In the genomic region with DNA sequence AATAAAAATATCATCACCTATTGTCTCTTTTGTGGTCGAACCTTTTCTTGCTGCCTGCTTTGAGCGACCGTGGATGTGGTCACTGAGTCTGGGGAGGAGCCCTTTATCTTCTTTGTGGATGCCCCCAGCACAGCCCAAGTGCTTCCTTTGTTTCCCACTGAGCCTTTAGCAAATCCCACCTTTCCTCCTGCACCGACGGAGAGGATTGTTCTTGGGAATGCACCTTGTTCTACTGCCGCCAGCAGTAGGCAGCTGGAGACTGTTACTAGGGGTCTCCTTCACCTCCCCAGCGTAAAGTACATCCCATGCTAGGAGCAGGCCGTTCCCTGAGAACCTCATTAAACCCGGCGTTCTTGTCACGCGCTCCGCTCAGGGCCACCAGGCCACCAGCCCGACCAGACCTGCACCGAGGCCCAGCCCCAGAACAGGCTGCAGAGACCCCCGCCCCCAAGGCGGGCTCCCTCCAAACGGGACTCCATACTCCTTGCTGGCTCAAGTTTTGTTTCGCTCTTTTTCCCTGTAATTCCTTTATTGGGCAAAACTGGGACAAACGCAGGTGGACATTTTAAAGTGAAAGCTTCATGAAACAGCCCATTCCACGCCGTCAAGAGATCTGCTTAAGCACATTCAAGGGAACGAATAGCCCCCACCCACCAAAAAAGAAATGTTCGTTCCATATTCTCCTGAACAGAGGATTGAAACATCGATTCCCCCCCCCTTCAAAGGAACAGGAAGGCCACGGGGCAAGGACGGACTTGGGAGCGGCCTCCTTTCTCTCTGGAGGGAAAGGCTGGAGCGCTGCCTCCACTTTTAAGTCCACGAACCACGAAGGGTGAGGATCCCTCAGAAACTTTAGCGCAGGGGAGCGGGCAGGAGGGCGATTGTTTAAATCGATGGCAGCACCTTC, we compare ENCODE assay signal across 8 cellular contexts. TPM values are rescaled to one million over a fixed set of nuclear protein-coding genes. Genes with fewer than 3 reads are reported as not detected.
A peak's percentile ranks its signal among the peaks of the same experiment; 100 is the strongest.
DNase-seq lines count a peak whose midpoint lies in the region; ATAC-seq and TF ChIP-seq lines count a peak whose summit lies in the region.

No MANE protein-coding gene starts in this region.

- H3K27me3 ChIP-seq in ACC112 (ENCODE audit: insufficient read depth, low read length) = no peaks in the 10 kb centered on the region
- no peaks in the 10 kb centered on the region for H3K27me3 ChIP-seq in mucosa of rectum (ENCODE audit: control insufficient read depth in 2 of 2, insufficient read depth in 2 of 2, low read length in 2 of 2)
- H3K27me3 ChIP-seq in thoracic aorta (replicated peaks; ENCODE audit: insufficient read depth) = no peaks in the 10 kb centered on the region

- H3K4me1 ChIP-seq in ACC112 (ENCODE audit: control insufficient read depth, insufficient read depth, low read length, unreplicated experiment) (peaks cover 29% of the 10 kb centered on the region), mucosa of rectum (ENCODE audit: control insufficient read depth in 2 of 2, insufficient read depth in 2 of 2, low read length in 2 of 2) (peaks cover 33% of the 10 kb centered on the region in 2 donors), thoracic aorta (ENCODE audit: control insufficient read depth in 1 of 2, low read depth in 2 of 2) (peaks cover 32 to 50% of the 10 kb centered on the region in 2 donors)

- H3K27ac ChIP-seq in ACC112 (ENCODE audit: low read depth, low read length) (peak overlapping the region; percentile 96), mucosa of rectum (ENCODE audit: low read depth in 2 of 2, low read length in 2 of 2) (peak overlapping the region; percentile 98 to 99), thoracic aorta (peak overlapping the region; percentile 95 to 98)

- TF ChIP-seq POLR2A in GM15510 (IDR thresholded peaks at IDR 0.05; ENCODE audit: borderline replicate concordance, extremely low read depth, insufficient read length) = peak; percentile 41

- H3K36me3 ChIP-seq in ACC112 (ENCODE audit: insufficient read depth, low read length) = peaks cover 32% of the 10 kb centered on the region
- H3K36me3 ChIP-seq in mucosa of rectum (ENCODE audit: control insufficient read depth in 2 of 2, insufficient read depth in 2 of 2, low read length in 2 of 2) = peaks cover 17 to 20% of the 10 kb centered on the region in 2 donors
- peaks cover 17% of the 10 kb centered on the region for H3K36me3 ChIP-seq in thoracic aorta

- H3K9me3 ChIP-seq in mucosa of rectum (ENCODE audit: control insufficient read depth in 2 of 2, low read length in 2 of 2) (no peaks in the 10 kb centered on the region), thoracic aorta (no peaks in the 10 kb centered on the region)

- TF ChIP-seq CTCF in thoracic aorta (IDR thresholded peaks at IDR 0.05) = no peak

- H2AFZ ChIP-seq in ACC112 (ENCODE audit: low read length, unreplicated experiment) = peak overlapping the region; percentile 64

- H3K4me3 ChIP-seq in ACC112 (ENCODE audit: low read depth, low read length) (peak overlapping the region; percentile 90), mucosa of rectum (ENCODE audit: low read length in 2 of 2) (peak overlapping the region; percentile 92 to 99), thoracic aorta (peak overlapping the region; percentile 87)

- DNase-seq in NCI-H510A treated with DMSO at 0.1 percent for 48 hours (lab: John Stamatoyannopoulos, UW) (peak; percentile 72), thoracic aorta (ENCODE audit: low spot score) (no peak)
- DNase-seq in activated CD8-positive, alpha-beta memory T cell treated with anti-CD3 and anti-CD28 coated beads, Interleukin-2, amount 50 U/mL, for 4 hours = peak; percentile 38

- H3K79me2 ChIP-seq in ACC112 (ENCODE audit: control insufficient read depth, insufficient read depth, low read length, unreplicated experiment) = peaks cover 56% of the 10 kb centered on the region

- H3K9ac ChIP-seq in mucosa of rectum (ENCODE audit: low read depth in 1 of 2, low read length in 2 of 2) = peak overlapping the region; percentile 96 to 98

- ATAC-seq in esophagus mucosa (peak; percentile 0), thoracic aorta (ENCODE audit: insufficient number of reproducible peaks, low FRiP score, low read depth) (no peak), GM21515 (IDR thresholded peaks at IDR 0.05; ENCODE audit: unreplicated experiment) (no peak)

RNA-seq across cellular contexts. Expression of a gene that starts 1.1 kb away (rescaled TPM):
- total RNA-seq in esophagus mucosa (235 TPM), thoracic aorta (100 to 1,000 TPM; 230 to 475 TPM)

RNA-seq across cellular contexts. Expression of a gene that starts 23.4 kb away (rescaled TPM):
- 26.5 TPM for total RNA-seq in esophagus mucosa
- 10 to 100 TPM; 28.4 to 38.4 TPM for total RNA-seq in thoracic aorta

RNA-seq across cellular contexts. Expression of a gene that starts 39.5 kb away (rescaled TPM):
- total RNA-seq in esophagus mucosa (264 TPM), thoracic aorta (10 to 100 TPM; 30.9 to 34.9 TPM)

RNA-seq across cellular contexts. Expression of a gene that starts 46.4 kb away (rescaled TPM):
- total RNA-seq in esophagus mucosa = 24.2 TPM
- total RNA-seq in thoracic aorta = 10 to 100 TPM; 27.1 to 42.8 TPM

RNA-seq across cellular contexts. Expression of a gene that starts 57.7 kb away (rescaled TPM):
- total RNA-seq in esophagus mucosa (95.2 TPM), thoracic aorta (100 to 1,000 TPM; 107 to 124 TPM)
